In genomic region chr5:60699549-60700346, GRCh38 we compare ENCODE assay signal across 1 cellular context.
TF ChIP-seq lines count a peak whose summit lies in the region.

Gene DEPDC1B (minus strand): TSS chr5:60700166. CDS start chr5:60700093, 73 bp downstream.

TF ChIP-seq in HepG2, 621 proteins besides CTCF, POLR2A, EP300 and RAD21 (continued from another document and continues in another):
- TF ChIP-seq ZHX1 (CRISPR knock-in tag; IDR thresholded peaks at IDR 0.05; ENCODE audit: low read depth) (peak; percentile 39), KDM6A (CRISPR knock-in tag; IDR thresholded peaks at IDR 0.05; ENCODE audit: low read depth) (no peak), HNRNPH1 (optimal IDR thresholded peaks at IDR 0.05; ENCODE audit: low read depth, low read length) (no peak), FOXM1 (CRISPR knock-in tag; IDR thresholded peaks at IDR 0.05) (0 out of 2 replicates have a peak, but pooled peaks have one; percentile 36), SIN3B (IDR thresholded peaks at IDR 0.05; ENCODE audit: low read length) (peak; percentile 55; the same call in 1 of the 2 replicates), RBFOX2 (IDR thresholded peaks at IDR 0.05; ENCODE audit: low read depth, low read length) (peak; percentile 98), NKX3-1 (CRISPR knock-in tag; IDR thresholded peaks at IDR 0.05) (peak; percentile 80; the same call in 1 of the 2 replicates), ZBTB33 (CRISPR knock-in tag; IDR thresholded peaks at IDR 0.05) (0 out of 2 replicates have a peak, but pooled peaks have one; percentile 1), ZNF773 (CRISPR knock-in tag; IDR thresholded peaks at IDR 0.05; ENCODE audit: borderline replicate concordance) (no peak), CBX2 (IDR thresholded peaks at IDR 0.05; ENCODE audit: low read depth, low read length) (no peak), CBX2 (CRISPR knock-in tag; IDR thresholded peaks at IDR 0.05; ENCODE audit: low read depth) (no peak), SALL1 (CRISPR knock-in tag; IDR thresholded peaks at IDR 0.05) (peak; percentile 74; the same call in 1 of the 2 replicates), CCAR2 (optimal IDR thresholded peaks at IDR 0.05; ENCODE audit: low read depth, low read length) (no peak), FOXO1 (CRISPR knock-in tag; IDR thresholded peaks at IDR 0.05) (no peak; the same call in 1 of the 2 replicates), TOE1 (CRISPR knock-in tag; IDR thresholded peaks at IDR 0.05) (no peak), ZNF616 (CRISPR knock-in tag; IDR thresholded peaks at IDR 0.05; ENCODE audit: low read depth) (no peak; the same call in 1 of the 2 replicates), TCF7L2 (IDR thresholded peaks at IDR 0.05; ENCODE audit: low read depth, low read length) (no peak), THAP8 (CRISPR knock-in tag; IDR thresholded peaks at IDR 0.05; ENCODE audit: borderline replicate concordance) (peak; percentile 96; the same call in 1 of the 2 replicates), ZNF318 (CRISPR knock-in tag; IDR thresholded peaks at IDR 0.05) (peak; percentile 55; the same call in 1 of the 2 replicates), POLR2G (IDR thresholded peaks at IDR 0.05; ENCODE audit: low read depth, low read length) (peak; percentile 92), STAG1 (CRISPR knock-in tag; IDR thresholded peaks at IDR 0.05) (no peak; the same call in none of the 2 replicates), HNRNPL (IDR thresholded peaks at IDR 0.05; ENCODE audit: low read depth, low read length) (no peak), THYN1 (CRISPR knock-in tag; IDR thresholded peaks at IDR 0.05; ENCODE audit: borderline replicate concordance, low read depth) (no peak), ZNF780A (CRISPR knock-in tag; IDR thresholded peaks at IDR 0.05) (0 out of 2 replicates have a peak, but pooled peaks have one; percentile 55), HHEX (CRISPR knock-in tag; IDR thresholded peaks at IDR 0.05) (no peak), NR1H2 (CRISPR knock-in tag; IDR thresholded peaks at IDR 0.05; ENCODE audit: borderline replicate concordance, low read depth) (peak; percentile 28; the same call in 1 of the 2 replicates), TMF1 (CRISPR knock-in tag; IDR thresholded peaks at IDR 0.05; ENCODE audit: low read depth) (peak; percentile 91), PRDM4 (CRISPR knock-in tag; IDR thresholded peaks at IDR 0.05; ENCODE audit: borderline replicate concordance) (peak; percentile 21; the same call in 1 of the 2 replicates), ZNF556 (CRISPR knock-in tag; IDR thresholded peaks at IDR 0.05; ENCODE audit: borderline replicate concordance) (peak; percentile 72), NFIB (CRISPR knock-in tag; IDR thresholded peaks at IDR 0.05; ENCODE audit: borderline replicate concordance) (no peak), REXO4 (CRISPR knock-in tag; IDR thresholded peaks at IDR 0.05; ENCODE audit: borderline replicate concordance) (0 out of 2 replicates have a peak, but pooled peaks have one; percentile 22), ZNF790 (CRISPR knock-in tag; IDR thresholded peaks at IDR 0.05; ENCODE audit: borderline replicate concordance) (peak; percentile 32; the same call in 1 of the 2 replicates), ERF (CRISPR knock-in tag; IDR thresholded peaks at IDR 0.05) (peak; percentile 55; the same call in 1 of the 2 replicates), ZNF557 (CRISPR knock-in tag; IDR thresholded peaks at IDR 0.05) (peak; percentile 37; the same call in 1 of the 2 replicates), KDM2A (CRISPR knock-in tag; IDR thresholded peaks at IDR 0.05; ENCODE audit: borderline replicate concordance, low read depth) (peak; percentile 84), SCMH1 (CRISPR knock-in tag; IDR thresholded peaks at IDR 0.05; ENCODE audit: borderline replicate concordance) (no peak), ZNF564 (CRISPR knock-in tag; IDR thresholded peaks at IDR 0.05) (peak; percentile 84; the same call in 1 of the 2 replicates), TEAD3 (CRISPR knock-in tag; optimal IDR thresholded peaks at IDR 0.05; ENCODE audit: borderline replicate concordance) (no peak), ATM (IDR thresholded peaks at IDR 0.05; ENCODE audit: borderline replicate concordance) (no peak), IRF2 (CRISPR knock-in tag; IDR thresholded peaks at IDR 0.05) (peak; percentile 61; the same call in 1 of the 2 replicates), ZNF281 (CRISPR knock-in tag; IDR thresholded peaks at IDR 0.05; ENCODE audit: borderline replicate concordance) (no peak), ETV6 (CRISPR knock-in tag; conservative IDR thresholded peaks at IDR 0.05) (no peak), MEF2D (CRISPR knock-in tag; IDR thresholded peaks at IDR 0.05) (peak; percentile 53; the same call in 1 of the 2 replicates), ZNF607 (CRISPR knock-in tag; IDR thresholded peaks at IDR 0.05; ENCODE audit: borderline replicate concordance) (peak; percentile 74; the same call in 1 of the 2 replicates), ZNF672 (CRISPR knock-in tag; IDR thresholded peaks at IDR 0.05) (no peak)
